23 cellular contexts compared by ENCODE assay signal in genomic region chr5:169705322-169705721, GRCh38.
A peak's percentile ranks its signal among the peaks of the same experiment; 100 is the strongest.
DNase-seq lines count a peak whose midpoint lies in the region; ATAC-seq lines count a peak whose summit lies in the region.
"Had no signal": no experiment of that assay in that cellular context is flagged by ENCODE, and none has a peak within 500 bp of the region (broad histone marks: within the 10 kb centered on the region; RNA-seq: fewer than 3 reads in every experiment).

No MANE protein-coding gene starts in this region.

- no peaks in the 10 kb centered on the region for H3K36me3 ChIP-seq in mesendoderm (ENCODE audit: control insufficient read depth, insufficient read depth, low read length)
- H3K36me3 ChIP-seq: vagina had no signal

- H3K4me3 Mint-ChIP-seq in activated T-cell treated with anti-CD3 and anti-CD28 coated beads, Interleukin-2, amount 50 U/mL, for 72 hours = peak overlapping the region in 1 of 2 donors; percentile 55
- H3K4me3 Mint-ChIP-seq: CD4-positive, alpha-beta memory T cell; dendritic cell treated with granulocyte-macrophage colony-stimulating factor and Interleukin-4, amounts not matched to agents 40 ng/mL and 50 ng/mL, for 4 days; GM23338 had no signal

- H3K9ac ChIP-seq in mesendoderm (ENCODE audit: low read length) = no peak overlapping the region

- H3K9me3 Mint-ChIP-seq in activated T-cell treated with anti-CD3 and anti-CD28 coated beads, Interleukin-2, amount 50 U/mL, for 72 hours = no peaks in the 10 kb centered on the region
- H3K9me3 Mint-ChIP-seq: dendritic cell treated with granulocyte-macrophage colony-stimulating factor and Interleukin-4, amounts not matched to agents 40 ng/mL and 50 ng/mL, for 4 days; GM23338 had no signal

- no CpG with 5 or more reads among the region's 2 CpGs for WGBS in mesendoderm (ENCODE audit: extremely low coverage, insufficient coverage, low lambda C conversion rate)

- H3K4me3 ChIP-seq in mesendoderm (ENCODE audit: low read length) = no peak overlapping the region
- H3K4me3 ChIP-seq: GM23338, hepatocyte, smooth muscle cell, vagina had no signal

- no peaks in the 10 kb centered on the region for H3K79me2 ChIP-seq in mesendoderm (ENCODE audit: control insufficient read depth, insufficient read depth, low read length)
- H3K79me2 ChIP-seq: hepatocyte had no signal

- no peak overlapping the region for H3K18ac ChIP-seq in mesendoderm (ENCODE audit: low read length)

- H3K79me1 ChIP-seq in mesendoderm (ENCODE audit: low read length) = no peaks in the 10 kb centered on the region

- peaks cover 59% of the 10 kb centered on the region for H3K4me1 Mint-ChIP-seq in activated T-cell treated with anti-CD3 and anti-CD28 coated beads, Interleukin-2, amount 50 U/mL, for 72 hours (ENCODE audit: low read depth)

- H3K27ac Mint-ChIP-seq in activated T-cell treated with anti-CD3 and anti-CD28 coated beads, Interleukin-2, amount 50 U/mL, for 72 hours = peak overlapping the region; percentile 90
- H3K27ac Mint-ChIP-seq: dendritic cell treated with granulocyte-macrophage colony-stimulating factor and Interleukin-4, amounts not matched to agents 40 ng/mL and 50 ng/mL, for 4 days; GM23338 had no signal

- H4K8ac ChIP-seq in mesendoderm (ENCODE audit: low read depth, low read length) = no peak overlapping the region

- no peak overlapping the region for H2AK5ac ChIP-seq in mesendoderm (ENCODE audit: low read length)

- H3K27me3 Mint-ChIP-seq in activated T-cell treated with anti-CD3 and anti-CD28 coated beads, Interleukin-2, amount 50 U/mL, for 72 hours (ENCODE audit: low read depth) = no peaks in the 10 kb centered on the region
- H3K27me3 Mint-ChIP-seq: CD4-positive, alpha-beta memory T cell; dendritic cell treated with granulocyte-macrophage colony-stimulating factor and Interleukin-4, amounts not matched to agents 40 ng/mL and 50 ng/mL, for 4 days had no signal

- ATAC-seq in activated T-cell treated with anti-CD3 and anti-CD28 coated beads, Interleukin-2, amount 50 U/mL, for 72 hours (replicated peaks in 1 of 2) = no peak
- ATAC-seq in GM21576 (IDR thresholded peaks at IDR 0.05; ENCODE audit: unreplicated experiment) (peak; percentile 30), HG02642 (IDR thresholded peaks at IDR 0.05; ENCODE audit: poor library complexity, unreplicated experiment) (no peak)
- ATAC-seq: GM23338 had no signal

- no peak for DNase-seq in activated T-cell treated with anti-CD3 and anti-CD28 coated beads, Interleukin-2, amount 50 U/mL, for 72 hours
- DNase-seq in activated T-cell treated with anti-CD3 and anti-CD28 coated beads for 4 hours = no peak
- DNase-seq in NAMALWA (ENCODE audit: low spot score) = peak; percentile 50
- no peak for DNase-seq in mesendoderm
- no peak for DNase-seq in NCI-H2107 (lab: John Stamatoyannopoulos, UW)
- DNase-seq in NCI-H1436 treated with DMSO at 0.1 percent for 48 hours (lab: John Stamatoyannopoulos, UW) = no peak
- DNase-seq: activated CD4-positive, alpha-beta T cell treated with anti-CD3 and anti-CD28 coated beads, Interleukin-2, amount 50 U/mL, for 48 hours; amniotic stem cell; CD4-positive, alpha-beta memory T cell; DMS79 treated with DMSO at 0.1 percent for 48 hours; KBM-7; MV-4-11; NCI-H2029; RPMI8226; stimulated activated CD4-positive, alpha-beta T cell treated with anti-CD3 and anti-CD28 coated beads, Interleukin-4, amount 100 ng/mL, for 4 hours had no signal

- H4K5ac ChIP-seq in mesendoderm (ENCODE audit: low read length) = no peak overlapping the region

- H3K36me3 Mint-ChIP-seq in activated T-cell treated with anti-CD3 and anti-CD28 coated beads, Interleukin-2, amount 50 U/mL, for 72 hours (ENCODE audit: insufficient read depth in 2 of 2) = peaks cover 16 to 47% of the 10 kb centered on the region in 2 donors

- no peak overlapping the region for H2BK120ac ChIP-seq in mesendoderm (ENCODE audit: low read depth, low read length)

- H3K4me1 ChIP-seq in mesendoderm (ENCODE audit: control insufficient read depth, low read depth, low read length) = peaks cover 1% of the 10 kb centered on the region
- H3K4me1 ChIP-seq: vagina had no signal

- H3K4me2 ChIP-seq in mesendoderm (ENCODE audit: low read length) = no peak overlapping the region
- H3K4me2 ChIP-seq: GM23338, hepatocyte, smooth muscle cell had no signal

- H2BK5ac ChIP-seq in mesendoderm (ENCODE audit: low read length) = no peak overlapping the region

- H2BK15ac ChIP-seq in mesendoderm (replicated peaks; ENCODE audit: low read depth) = no peak overlapping the region

- peak overlapping the region; percentile 46 for H3K56ac ChIP-seq in mesendoderm (ENCODE audit: low read length)

- H3K27me3 ChIP-seq in mesendoderm (ENCODE audit: insufficient read depth, low read length, poor library complexity) = no peaks in the 10 kb centered on the region
- H3K27me3 ChIP-seq: hepatocyte, neutrophil, vagina had no signal

- H3K27ac ChIP-seq in mesendoderm (ENCODE audit: low read depth, low read length) = no peak overlapping the region
- H3K27ac ChIP-seq: hepatocyte, neutrophil, vagina had no signal

- no peak overlapping the region for H3K23ac ChIP-seq in mesendoderm (ENCODE audit: low read length)

- no peak overlapping the region for H3K4ac ChIP-seq in mesendoderm (ENCODE audit: low read depth, low read length)
